In genomic region chr5:173531863-173532262, GRCh38 we compare ENCODE assay signal across 24 cellular contexts.
"Had no signal": no experiment of that assay in that cellular context is flagged by ENCODE, and none has a peak within 500 bp of the region (broad histone marks: within the 10 kb centered on the region; RNA-seq: fewer than 3 reads in every experiment).

No MANE protein-coding gene starts in this region.

- H3K27me3 ChIP-seq: cardiac muscle cell, colonic mucosa, foreskin keratinocyte had no signal

- H3K36me3 Mint-ChIP-seq: activated naive CD8-positive, alpha-beta T cell had no signal

- H3K4me1 Mint-ChIP-seq: activated CD4-positive, alpha-beta memory T cell treated with anti-CD3 and anti-CD28 coated beads, Interleukin-2, amount 10 ng/mL, durations not matched to agents 7 days and 5 days; activated CD4-positive, alpha-beta T cell treated with anti-CD3 and anti-CD28 coated beads for 36 hours; activated CD4-positive, alpha-beta T cell treated with anti-CD3 and anti-CD28 coated beads, Interleukin-2, amount 10 ng/mL, durations not matched to agents 24 days and 14 days had no signal

- H3K4me3 ChIP-seq: cardiac muscle cell, colonic mucosa, gastroesophageal sphincter had no signal

- H3K36me3 ChIP-seq: cardiac muscle cell, colonic mucosa, gastroesophageal sphincter had no signal

- DNase-seq: activated CD4-positive, alpha-beta memory T cell treated with anti-CD3 and anti-CD28 coated beads, Interleukin-2, amount 10 ng/mL, durations not matched to agents 7 days and 5 days; activated CD4-positive, alpha-beta T cell treated with anti-CD3 and anti-CD28 coated beads for 36 hours; activated CD4-positive, alpha-beta T cell treated with anti-CD3 and anti-CD28 coated beads, Interleukin-2, amount 10 ng/mL, durations not matched to agents 24 days and 14 days; activated CD4-positive, CD25-positive, alpha-beta regulatory T cell; activated CD4-positive, CD25-positive, alpha-beta regulatory T cell treated with anti-CD3 and anti-CD28 coated beads, Interleukin-2, amount 50 U/mL, for 72 hours; activated CD8-positive, alpha-beta memory T cell treated with anti-CD3 and anti-CD28 coated beads, Interleukin-2, amount 50 U/mL, for 48 hours; activated gamma-delta T cell; activated naive CD4-positive, alpha-beta T cell; activated naive CD4-positive, alpha-beta T cell treated with anti-CD3 and anti-CD28 coated beads, Interleukin-2, amount 50 U/mL, for 16 hours; activated T-cell treated with anti-CD3 and anti-CD28 coated beads for 4 hours; activated T-cell treated with anti-CD3 and anti-CD28 coated beads, Interleukin-2, amount 50 U/mL, for 24 hours; activated T-cell treated with anti-CD3 and anti-CD28 coated beads, Interleukin-2, amount 50 U/mL, for 72 hours; amniotic stem cell; anterior cingulate cortex; central memory CD4-positive, alpha-beta T cell; cerebellar nuclear complex; colonic mucosa; effector CD8-positive, alpha-beta T cell; foreskin keratinocyte; T-helper 2 cell had no signal

- H3K27me3 Mint-ChIP-seq: activated CD4-positive, alpha-beta T cell treated with anti-CD3 and anti-CD28 coated beads, Interleukin-2, amount 10 ng/mL, durations not matched to agents 24 days and 14 days had no signal

- H3K9me3 ChIP-seq: colonic mucosa, gastroesophageal sphincter had no signal

- H3K9me3 Mint-ChIP-seq: activated CD4-positive, alpha-beta memory T cell treated with anti-CD3 and anti-CD28 coated beads, Interleukin-2, amount 10 ng/mL, durations not matched to agents 7 days and 5 days; activated CD4-positive, alpha-beta T cell treated with anti-CD3 and anti-CD28 coated beads, Interleukin-2, amount 10 ng/mL, durations not matched to agents 24 days and 14 days; activated T-cell treated with anti-CD3 and anti-CD28 coated beads, Interleukin-2, amount 50 U/mL, for 24 hours; activated T-cell treated with anti-CD3 and anti-CD28 coated beads, Interleukin-2, amount 50 U/mL, for 72 hours had no signal

- H3K27ac Mint-ChIP-seq: activated CD4-positive, alpha-beta memory T cell treated with anti-CD3 and anti-CD28 coated beads, Interleukin-2, amount 10 ng/mL, durations not matched to agents 7 days and 5 days; activated CD4-positive, alpha-beta T cell treated with anti-CD3 and anti-CD28 coated beads for 36 hours; activated CD4-positive, alpha-beta T cell treated with anti-CD3 and anti-CD28 coated beads, Interleukin-2, amount 10 ng/mL, durations not matched to agents 24 days and 14 days; activated naive CD8-positive, alpha-beta T cell; activated T-cell treated with anti-CD3 and anti-CD28 coated beads, Interleukin-2, amount 50 U/mL, for 24 hours; activated T-cell treated with anti-CD3 and anti-CD28 coated beads, Interleukin-2, amount 50 U/mL, for 72 hours had no signal

- H3K4me1 ChIP-seq: colonic mucosa, foreskin keratinocyte, gastroesophageal sphincter had no signal

- H3K4me3 Mint-ChIP-seq: activated CD4-positive, alpha-beta memory T cell treated with anti-CD3 and anti-CD28 coated beads, Interleukin-2, amount 10 ng/mL, durations not matched to agents 7 days and 5 days; activated CD4-positive, alpha-beta T cell treated with anti-CD3 and anti-CD28 coated beads for 36 hours; activated CD4-positive, alpha-beta T cell treated with anti-CD3 and anti-CD28 coated beads, Interleukin-2, amount 10 ng/mL, durations not matched to agents 24 days and 14 days; activated naive CD8-positive, alpha-beta T cell; activated T-cell treated with anti-CD3 and anti-CD28 coated beads, Interleukin-2, amount 50 U/mL, for 24 hours; activated T-cell treated with anti-CD3 and anti-CD28 coated beads, Interleukin-2, amount 50 U/mL, for 72 hours had no signal

- ATAC-seq: activated CD4-positive, alpha-beta T cell treated with anti-CD3 and anti-CD28 coated beads for 36 hours; activated T-cell treated with anti-CD3 and anti-CD28 coated beads, Interleukin-2, amount 50 U/mL, for 72 hours; foreskin keratinocyte; gastroesophageal sphincter had no signal

- H3K27ac ChIP-seq: cardiac muscle cell, colonic mucosa, epithelial cell of prostate, foreskin keratinocyte, gastroesophageal sphincter had no signal
